Comparison of ENCODE assay signal across 9 cellular contexts in genomic region chr9:70120834-70121510, GRCh38.
DNase-seq lines count a peak whose midpoint lies in the region; ATAC-seq, FAIRE-seq and TF ChIP-seq lines count a peak whose summit lies in the region.
"Had no signal": no experiment of that assay in that cellular context is flagged by ENCODE, and none has a peak within 500 bp of the region (broad histone marks: within the 10 kb centered on the region; RNA-seq: fewer than 3 reads in every experiment).

No MANE protein-coding gene starts in this region.

- CTCF ChIA-PET in PC-3 (lab: Charles Lee) = no interaction called here

- no peaks in the 10 kb centered on the region for H3K27me3 ChIP-seq in PC-3 (ENCODE audit: low read length)

- H3F3A ChIP-seq in PC-3 (ENCODE audit: low read length, unreplicated experiment) = no peaks in the 10 kb centered on the region

- no peak overlapping the region for H3K9ac ChIP-seq in PC-3 (ENCODE audit: low read length)

- no peak overlapping the region for H3K4me3 ChIP-seq in PC-3 (ENCODE audit: low read length)

- no peak overlapping the region for H3K27ac ChIP-seq in PC-3 (ENCODE audit: low read length)

- DNase-seq in Daoy (ENCODE audit: low read depth) (peak; percentile 99), PC-3 (peak; percentile 83), fibroblast of peridontal ligament (ENCODE audit: extremely low read depth) (peak; percentile 95), pulmonary artery endothelial cell (ENCODE audit: low read depth, low spot score) (peak; percentile 13), COLO668 (lab: John Stamatoyannopoulos, UW; ENCODE audit: unreplicated experiment) (no peak), frontal cortex (ENCODE audit: low spot score in 2 of 2) (no peak), putamen (ENCODE audit: low spot score) (no peak)
- no peak for DNase-seq in activated CD8-positive, alpha-beta memory T cell treated with anti-CD3 and anti-CD28 coated beads, Interleukin-2, amount 50 U/mL, for 4 hours
- DNase-seq: NK-92 treated with Interleukin-12 subunit alpha and Interleukin-12 subunit beta, amount 100 ng/mL, for 24 hours had no signal

- ATAC-seq in PC-3 = peak; percentile 98

- H3K36me3 ChIP-seq in PC-3 (ENCODE audit: low read depth, low read length) = no peaks in the 10 kb centered on the region

- no peaks in the 10 kb centered on the region for H3K79me2 ChIP-seq in PC-3 (ENCODE audit: low read length)

- H3K9me2 ChIP-seq in PC-3 (replicated peaks; ENCODE audit: low read length) = no peaks in the 10 kb centered on the region

- H3K4me1 ChIP-seq in PC-3 (ENCODE audit: insufficient read depth, low read length) = peaks cover 21% of the 10 kb centered on the region

- POLR2A ChIA-PET in PC-3 (lab: Charles Lee; ENCODE audit: unreplicated experiment) = interaction anchor here (0.5 kb wide), 1 partner anchor 147 kb away, joined by 6 read pairs; no protein-coding TSS in a partner anchor

- BruUV-seq in PC-3 (replicated peaks; lab: Mats Ljungman, UMichigan) = no TSS peak

- H3K9me3 ChIP-seq in PC-3 (ENCODE audit: low read length) = no peaks in the 10 kb centered on the region

- peak; percentile 42; the same call in 1 of the 2 replicates for TF ChIP-seq CTCF in PC-3 (conservative IDR thresholded peaks at IDR 0.05; ENCODE audit: low read depth, low read length)

- intact Hi-C loops in PC-3 (cut with micrococcal nuclease) = no loop called here

- H2AFZ ChIP-seq in PC-3 (ENCODE audit: low read length) = no peak overlapping the region

- FAIRE-seq in frontal cortex (lab: Jason Lieb, UNC) = no peak

- H4K20me1 ChIP-seq in PC-3 (ENCODE audit: low read length) = no peaks in the 10 kb centered on the region

- H3K4me2 ChIP-seq in PC-3 (ENCODE audit: low read length) = no peak overlapping the region

Comparison
In these comparisons a context has a peak if more than half of its experiments do, and no peak if none do; other contexts are left out.
1. DNase-seq: peak in Daoy (single experiment), PC-3 (single experiment), fibroblast of peridontal ligament (single experiment) and pulmonary artery endothelial cell (single experiment); none in COLO668 (single experiment), activated CD8-positive, alpha-beta memory T cell treated with anti-CD3 and anti-CD28 coated beads, Interleukin-2, amount 50 U/mL, for 4 hours (single experiment), frontal cortex (0 of 2) and putamen (single experiment).